ENCODE assay signal across 12 cellular contexts in genomic region chr16:81137012-81137335, GRCh38. TPM values are rescaled to one million over a fixed set of nuclear protein-coding genes. Genes with fewer than 3 reads are reported as not detected.
DNase-seq lines count a peak whose midpoint lies in the region; ATAC-seq, FAIRE-seq and TF ChIP-seq lines count a peak whose summit lies in the region.
"Had no signal": no experiment of that assay in that cellular context is flagged by ENCODE, and none has a peak within 500 bp of the region (broad histone marks: within the 10 kb centered on the region; RNA-seq: fewer than 3 reads in every experiment).

No MANE protein-coding gene starts in this region.

- no peak for TF ChIP-seq CTCF in LNCaP clone FGC (IDR thresholded peaks at IDR 0.05; ENCODE audit: control insufficient read depth, extremely low read depth, insufficient read depth)
- no peak for TF ChIP-seq CTCF in choroid plexus epithelial cell (conservative IDR thresholded peaks at IDR 0.05; ENCODE audit: low read depth, low read length)
- TF ChIP-seq CTCF in HepG2 (CRISPR knock-in tag; IDR thresholded peaks at IDR 0.05), result no peak
- no peak for TF ChIP-seq CTCF in tibial nerve (IDR thresholded peaks at IDR 0.05)

- no peak overlapping the region for H2AFZ ChIP-seq in HepG2 (ENCODE audit: low read length)

- TF ChIP-seq RAD21 in HepG2 (CRISPR knock-in tag; IDR thresholded peaks at IDR 0.05), result no peak

- ATAC-seq in HepG2, result no peak
- no peak for ATAC-seq in HG03045 (IDR thresholded peaks at IDR 0.05; ENCODE audit: unreplicated experiment)
- ATAC-seq in activated naive CD4-positive, alpha-beta T cell treated with anti-CD3 and anti-CD28 coated beads, Interleukin-2, amount 50 U/mL, for 72 hours, result no peak

- H3K9me3 ChIP-seq in HepG2 (ENCODE audit: low read length) (no peaks in the 10 kb centered on the region), tibial nerve (no peaks in the 10 kb centered on the region)

- no TSS peak for BruUV-seq in HepG2 (replicated peaks; lab: Mats Ljungman, UMichigan)

- in situ Hi-C loops in HepG2 (cut with HindIII; ENCODE audit: extremely low pct_ligation_motif_present, low pct_unique_long_range_greater_than_20kb), result no loop called here

- no peaks in the 10 kb centered on the region for H3K79me2 ChIP-seq in HepG2 (ENCODE audit: insufficient read depth, low read length)

- POLR2A ChIA-PET in HepG2 (lab: Yijun Ruan, JAX), result interaction anchor here (1.0 kb wide), 1 partner anchor 12 kb away, joined by 4 read pairs; no protein-coding TSS in a partner anchor

- H3K36me3 ChIP-seq in HepG2 (replicated peaks in 1 of 2; ENCODE audit: control insufficient read depth in 1 of 2, insufficient read depth in 2 of 2, low read length in 2 of 2), result no peaks in the 10 kb centered on the region
- no peaks in the 10 kb centered on the region for H3K36me3 ChIP-seq in tibial nerve

- TF ChIP-seq POLR2A in HepG2 (IDR thresholded peaks at IDR 0.05; ENCODE audit: insufficient read depth in 1 of 2, low read depth in 2 of 2, low read length in 2 of 2), result no peak
- TF ChIP-seq POLR2A in tibial nerve (IDR thresholded peaks at IDR 0.05), result no peak

- H3K27me3 ChIP-seq in HepG2 (ENCODE audit: control insufficient read depth in 1 of 2, insufficient read depth in 2 of 2, low read length in 2 of 2), result no peaks in the 10 kb centered on the region
- no peaks in the 10 kb centered on the region for H3K27me3 ChIP-seq in tibial nerve

- H4K20me1 ChIP-seq in HepG2 (ENCODE audit: insufficient read depth, low read length), result no peaks in the 10 kb centered on the region

- H3K27ac ChIP-seq in HepG2 (ENCODE audit: extremely low read length, insufficient read depth, low read length) (no peak overlapping the region), tibial nerve (peak overlapping the region in 2 of 4 donors; percentile 25 to 58)
- H3K27ac ChIP-seq: HL-60 had no signal

- no peak overlapping the region for H3K9ac ChIP-seq in HepG2 (ENCODE audit: insufficient read depth, low read depth, low read length)

- H3K4me3 ChIP-seq in LNCaP clone FGC (ENCODE audit: low read depth, low read length) (no peak overlapping the region), choroid plexus epithelial cell (ENCODE audit: low read depth, low read length) (peak overlapping the region; percentile 2), HepG2 (replicated peaks in 1 of 3; ENCODE audit: insufficient read depth in 1 of 3, low read depth in 2 of 3, low read length in 3 of 3) (peak overlapping the region in 1 of 3 experiments; percentile 9; a peak in 1 of 6 replicates), tibial nerve (peak overlapping the region in 1 of 4 donors; percentile 16)

- peak overlapping the region; percentile 30 for H3K4me2 ChIP-seq in HepG2 (ENCODE audit: low read depth, low read length)

- DNase-seq in LNCaP clone FGC (ENCODE audit: low read depth) (peak; percentile 8), choroid plexus epithelial cell (ENCODE audit: low read depth) (peak; percentile 58), HepG2 (ENCODE audit: low spot score) (no peak), tibial nerve (ENCODE audit: low spot score in 2 of 2) (peak; percentile 19 to 55), DMS79 treated with DMSO at 0.1 percent for 48 hours (lab: John Stamatoyannopoulos, UW) (no peak)
- DNase-seq in activated naive CD4-positive, alpha-beta T cell treated with anti-CD3 and anti-CD28 coated beads, Interleukin-2, amount 50 U/mL, for 72 hours (ENCODE audit: low spot score in 2 of 2), result no peak
- DNase-seq: amniotic stem cell, MM.1S, retina had no signal

- 31% methylated on average over 6 of the region's 6 CpGs for WGBS in HepG2 (ENCODE audit: low lambda C conversion rate)
- 17 to 41% methylated on average over 6 of the region's 6 CpGs for WGBS in tibial nerve, 2 donors

- no peaks in the 10 kb centered on the region for H3K36me3 Mint-ChIP-seq in activated naive CD4-positive, alpha-beta T cell treated with anti-CD3 and anti-CD28 coated beads, Interleukin-2, amount 50 U/mL, for 72 hours

- peaks cover 45% of the 10 kb centered on the region for H3K4me1 ChIP-seq in HepG2 (ENCODE audit: insufficient read depth, low read length)
- peaks cover 0 to 19% (median 0%) of the 10 kb centered on the region in 4 donors for H3K4me1 ChIP-seq in tibial nerve

- intact Hi-C loops in HepG2 (cut with micrococcal nuclease; ENCODE audit: unreplicated experiment), result no loop called here

- H3K9me3 Mint-ChIP-seq in activated naive CD4-positive, alpha-beta T cell treated with anti-CD3 and anti-CD28 coated beads, Interleukin-2, amount 50 U/mL, for 72 hours, result no peaks in the 10 kb centered on the region

- no peak for TF ChIP-seq EP300 in HepG2 (IDR thresholded peaks at IDR 0.05; ENCODE audit: low read depth in 2 of 2, low read length in 2 of 2)
- no peak for TF ChIP-seq EP300 in HepG2 (CRISPR knock-in tag; IDR thresholded peaks at IDR 0.05; ENCODE audit: borderline replicate concordance)
- TF ChIP-seq EP300 in tibial nerve (IDR thresholded peaks at IDR 0.05), result no peak

- peak overlapping the region in 1 of 2 donors; percentile 29 for H3K27ac Mint-ChIP-seq in activated naive CD4-positive, alpha-beta T cell treated with anti-CD3 and anti-CD28 coated beads, Interleukin-2, amount 50 U/mL, for 72 hours

- CTCF ChIA-PET in HepG2 (lab: Yijun Ruan, JAX; ENCODE audit: low intra/inter-chr PET ratio, low total read pairs), result no interaction called here

- no peak for FAIRE-seq in HepG2 (lab: Jason Lieb, UNC)
- FAIRE-seq: TTC549 had no signal

TF ChIP-seq in HepG2, 621 proteins besides CTCF, POLR2A, EP300 and RAD21:
- TF ChIP-seq ZSCAN25 (CRISPR knock-in tag; IDR thresholded peaks at IDR 0.05), result 0 out of 2 replicates have a peak, but pooled peaks have one; percentile 38
- no peak for TF ChIP-seq FOSL1 (CRISPR knock-in tag; IDR thresholded peaks at IDR 0.05; ENCODE audit: borderline replicate concordance)
- no peak for TF ChIP-seq ZNF878 (CRISPR knock-in tag; IDR thresholded peaks at IDR 0.05)
- TF ChIP-seq SIN3B (IDR thresholded peaks at IDR 0.05; ENCODE audit: low read length), result no peak
- TF ChIP-seq XRCC5 (optimal IDR thresholded peaks at IDR 0.05; ENCODE audit: low read length), result peak; percentile 20

RNA-seq across cellular contexts. Expression of gene GCSH, which starts 40.8 kb away (rescaled TPM):
- total RNA-seq in HepG2 (2016; rRNA removed; fragmentation: Illumina TruSeq; extraction: Trizol) (103 and 117 TPM in 2 replicates), tibial nerve (10 to 100 TPM; 26.7 to 45.9 (median 29.7) TPM)
- 84.9 and 85.5 TPM in 2 replicates for total RNA-seq in HepG2 (2016; cell fraction: cytosol; rRNA removed; fragmentation: Illumina TruSeq; extraction: Trizol; ENCODE audit: low read depth)
- total RNA-seq in HepG2 (2016; cell fraction: insoluble cytoplasmic fraction; rRNA removed; fragmentation: Illumina TruSeq; extraction: Trizol), result 106 and 120 TPM in 2 replicates
- 113 and 134 TPM in 2 replicates for total RNA-seq in HepG2 (2016; cell fraction: membrane; rRNA removed; fragmentation: Illumina TruSeq; extraction: Trizol)
- 71.3 and 72.1 TPM in 2 replicates for total RNA-seq in HepG2 (2016; cell fraction: nucleus; rRNA removed; fragmentation: Illumina TruSeq; extraction: Trizol)
- 23.5 and 35.9 TPM in 2 replicates for polyA plus RNA-seq in HepG2 (2011; rRNA removed)
- polyA plus RNA-seq in HepG2 (2011; cell fraction: cytosol; rRNA removed), result 20.5 and 24.4 TPM in 2 replicates
- 8.8 and 13.9 TPM in 2 replicates for polyA plus RNA-seq in HepG2 (2011; cell fraction: nucleus; rRNA removed)
- 56.2 and 79.0 TPM in 2 replicates for polyA plus RNA-seq in HepG2 (2012)
- polyA plus RNA-seq in HepG2 (2016; cell fraction: cytosol; fragmentation: Illumina TruSeq; extraction: Trizol; ENCODE audit: low read depth), result 230 and 257 TPM in 2 replicates
- 211 and 234 TPM in 2 replicates for polyA plus RNA-seq in HepG2 (2016; cell fraction: insoluble cytoplasmic fraction; fragmentation: Illumina TruSeq; extraction: Trizol; ENCODE audit: low read depth)
- 224 and 230 TPM in 2 replicates for polyA plus RNA-seq in HepG2 (2016; cell fraction: membrane; fragmentation: Illumina TruSeq; extraction: Trizol; ENCODE audit: low read depth)
- polyA plus RNA-seq in HepG2 (2016; cell fraction: nucleus; fragmentation: Illumina TruSeq; extraction: Trizol; ENCODE audit: insufficient read depth, low read depth), result 155 and 164 TPM in 2 replicates
- polyA minus RNA-seq in HepG2 (2011; rRNA and poly(A)+ RNA removed; ENCODE audit: low replicate concordance), result 4.9 and 6.7 TPM in 2 replicates
- polyA minus RNA-seq in HepG2 (2011; cell fraction: cytosol; rRNA and poly(A)+ RNA removed), result 17.2 and 17.8 TPM in 2 replicates
- 21.4 and 23.0 TPM in 2 replicates for polyA minus RNA-seq in HepG2 (2011; cell fraction: nucleus; rRNA and poly(A)+ RNA removed)
- 10 to 100 TPM; 14.4 to 18.9 TPM for total RNA-seq in activated naive CD4-positive, alpha-beta T cell treated with anti-CD3 and anti-CD28 coated beads, Interleukin-2, amount 50 U/mL, for 72 hours

RNA-seq across cellular contexts. Expression of gene C16orf46, which starts 59.9 kb away (rescaled TPM):
- total RNA-seq in HepG2 (2016; rRNA removed; fragmentation: Illumina TruSeq; extraction: Trizol), result 0.38 and 1.9 TPM in 2 replicates
- 0.44 TPM in 1 of 2 replicates, not detected in the other for total RNA-seq in HepG2 (2016; cell fraction: cytosol; rRNA removed; fragmentation: Illumina TruSeq; extraction: Trizol; ENCODE audit: low read depth)
- total RNA-seq in HepG2 (2016; cell fraction: insoluble cytoplasmic fraction; rRNA removed; fragmentation: Illumina TruSeq; extraction: Trizol), result 0.56 and 0.58 TPM in 2 replicates
- total RNA-seq in HepG2 (2016; cell fraction: membrane; rRNA removed; fragmentation: Illumina TruSeq; extraction: Trizol), result 0.31 and 0.86 TPM in 2 replicates
- 0.50 and 0.62 TPM in 2 replicates for total RNA-seq in HepG2 (2016; cell fraction: nucleus; rRNA removed; fragmentation: Illumina TruSeq; extraction: Trizol)
- polyA plus RNA-seq in HepG2 (2011; rRNA removed), result 0.39 and 0.55 TPM in 2 replicates
- polyA plus RNA-seq in HepG2 (2011; cell fraction: cytosol; rRNA removed), result 0.36 and 0.47 TPM in 2 replicates
- polyA plus RNA-seq in HepG2 (2011; cell fraction: nucleus; rRNA removed), result 0.11 and 1.4 TPM in 2 replicates
- 0.42 and 0.80 TPM in 2 replicates for polyA plus RNA-seq in HepG2 (2012)
- polyA plus RNA-seq in HepG2 (2016; cell fraction: cytosol; fragmentation: Illumina TruSeq; extraction: Trizol; ENCODE audit: low read depth), result 0.33 and 0.52 TPM in 2 replicates
- 0.52 and 1.2 TPM in 2 replicates for polyA plus RNA-seq in HepG2 (2016; cell fraction: insoluble cytoplasmic fraction; fragmentation: Illumina TruSeq; extraction: Trizol; ENCODE audit: low read depth)
- 0.50 and 0.52 TPM in 2 replicates for polyA plus RNA-seq in HepG2 (2016; cell fraction: membrane; fragmentation: Illumina TruSeq; extraction: Trizol; ENCODE audit: low read depth)
- 0.32 and 0.67 TPM in 2 replicates for polyA plus RNA-seq in HepG2 (2016; cell fraction: nucleus; fragmentation: Illumina TruSeq; extraction: Trizol; ENCODE audit: insufficient read depth, low read depth)
- not detected in 2 replicates for polyA minus RNA-seq in HepG2 (2011; rRNA and poly(A)+ RNA removed; ENCODE audit: low replicate concordance)
- polyA minus RNA-seq in HepG2 (2011; cell fraction: cytosol; rRNA and poly(A)+ RNA removed), result 0.70 TPM in 1 of 2 replicates, not detected in the other
- 1.1 and 1.3 TPM in 2 replicates for polyA minus RNA-seq in HepG2 (2011; cell fraction: nucleus; rRNA and poly(A)+ RNA removed)
- total RNA-seq in tibial nerve, result 1 to 10 TPM in 1 of 4 donors, under 1 TPM in 1, not detected in 2; 0.78 to 3.3 TPM
- total RNA-seq in activated naive CD4-positive, alpha-beta T cell treated with anti-CD3 and anti-CD28 coated beads, Interleukin-2, amount 50 U/mL, for 72 hours, result 1 to 10 TPM in 1 of 2 donors, under 1 TPM in 1; 0.59 to 2.4 TPM

Comparison
In these comparisons a context has a peak if more than half of its experiments do, and no peak if none do; other contexts are left out.
1. DNase-seq: peak in LNCaP clone FGC (single experiment), choroid plexus epithelial cell (single experiment) and tibial nerve (2 of 2); none in HepG2 (single experiment), DMS79 treated with DMSO at 0.1 percent for 48 hours (single experiment) and activated naive CD4-positive, alpha-beta T cell treated with anti-CD3 and anti-CD28 coated beads, Interleukin-2, amount 50 U/mL, for 72 hours (0 of 2).